In genomic region chr2:105417789-105418475, GRCh38 we compare ENCODE assay signal across 1 cellular context.
TF ChIP-seq lines count a peak whose summit lies in the region.

No MANE protein-coding gene starts in this region.

TF ChIP-seq in K562, 482 proteins besides CTCF, POLR2A, EP300 and RAD21 (continued from another document and continues in another):
- TF ChIP-seq ZBTB11 (CRISPR knock-in tag; IDR thresholded peaks at IDR 0.05) (peak in 1 of 3 experiments; percentile 32; a peak in 1 of 6 replicates), BCOR (IDR thresholded peaks at IDR 0.05) (peak; percentile 37; the same call in 1 of the 2 replicates), MECOM (CRISPR knock-in tag; IDR thresholded peaks at IDR 0.05) (0 out of 2 replicates have a peak, but pooled peaks have one; percentile 47), KLF10 (CRISPR knock-in tag; IDR thresholded peaks at IDR 0.05) (no peak), TFE3 (CRISPR knock-in tag; IDR thresholded peaks at IDR 0.05) (no peak), ZNF445 (CRISPR knock-in tag; IDR thresholded peaks at IDR 0.05; ENCODE audit: low read depth) (no peak), KDM1A (IDR thresholded peaks at IDR 0.05) (no peak), RCOR1 (IDR thresholded peaks at IDR 0.05; ENCODE audit: borderline replicate concordance in 1 of 2, low read depth in 2 of 2, low read length in 2 of 2) (peak; percentile 35 to 63; a peak in 2 of 4 replicates), FOXM1 (IDR thresholded peaks at IDR 0.05; ENCODE audit: low read depth) (peak; percentile 64; the same call in 1 of the 2 replicates), FOXM1 (CRISPR knock-in tag; IDR thresholded peaks at IDR 0.05; ENCODE audit: low read depth) (no peak), ATF2 (CRISPR knock-in tag; IDR thresholded peaks at IDR 0.05) (no peak), MBD2 (IDR thresholded peaks at IDR 0.05; ENCODE audit: borderline replicate concordance, low read depth) (no peak), TRIM24 (IDR thresholded peaks at IDR 0.05) (peak; percentile 91 to 94), ATF3 (IDR thresholded peaks at IDR 0.05) (peak; percentile 74), ATF3 (CRISPR knock-in tag; conservative IDR thresholded peaks at IDR 0.05) (no peak), ZNF79 (CRISPR knock-in tag; IDR thresholded peaks at IDR 0.05; ENCODE audit: low read depth) (no peak), FUS (optimal IDR thresholded peaks at IDR 0.05; ENCODE audit: low read depth, low read length) (no peak), YBX1 (IDR thresholded peaks at IDR 0.05) (no peak), E2F8 (IDR thresholded peaks at IDR 0.05; ENCODE audit: low read depth, partially characterized antibody) (no peak), HDAC8 (tag; IDR thresholded peaks at IDR 0.05) (no peak), BACH1 (tag; IDR thresholded peaks at IDR 0.05) (no peak), DMBX1 (CRISPR knock-in tag; IDR thresholded peaks at IDR 0.05; ENCODE audit: borderline replicate concordance) (peak; percentile 59; the same call in 1 of the 2 replicates), HBP1 (CRISPR knock-in tag; IDR thresholded peaks at IDR 0.05) (no peak), HINFP (tag; conservative IDR thresholded peaks at IDR 0.05; ENCODE audit: low read depth) (no peak), RBFOX2 (IDR thresholded peaks at IDR 0.05; ENCODE audit: low read depth, low read length) (no peak), KLF16 (IDR thresholded peaks at IDR 0.05) (peak; percentile 74; the same call in 1 of the 2 replicates), HDGF (IDR thresholded peaks at IDR 0.05) (no peak; the same call in 1 of the 2 replicates), VEZF1 (CRISPR knock-in tag; IDR thresholded peaks at IDR 0.05) (no peak), CREM (IDR thresholded peaks at IDR 0.05; ENCODE audit: low read depth) (peak; percentile 28; the same call in 1 of the 2 replicates), SMAD2 (IDR thresholded peaks at IDR 0.05; ENCODE audit: low read depth, low read length) (no peak), PCBP2 (IDR thresholded peaks at IDR 0.05; ENCODE audit: low read depth, low read length, poor library complexity, severe bottlenecking) (no peak), ZNF282 (CRISPR knock-in tag; IDR thresholded peaks at IDR 0.05) (no peak), ZNF76 (CRISPR knock-in tag; IDR thresholded peaks at IDR 0.05; ENCODE audit: borderline replicate concordance) (no peak), ZNF318 (IDR thresholded peaks at IDR 0.05; ENCODE audit: borderline replicate concordance in 1 of 2, low read depth in 1 of 2) (no peak), STAT5B (CRISPR knock-in tag; IDR thresholded peaks at IDR 0.05) (no peak), DIDO1 (tag; IDR thresholded peaks at IDR 0.05; ENCODE audit: low read depth) (no peak)
